ENCODE assay signal across 8 cellular contexts in genomic region chr11:6607190-6607635, GRCh38. TPM values are rescaled to one million over a fixed set of nuclear protein-coding genes. Genes with fewer than 3 reads are reported as not detected.
DNase-seq lines count a peak whose midpoint lies in the region; ATAC-seq and TF ChIP-seq lines count a peak whose summit lies in the region.

No MANE protein-coding gene starts in this region.

- H4K8ac ChIP-seq in mesendoderm (ENCODE audit: low read depth, low read length): no peak overlapping the region

- no peak overlapping the region for H2AK5ac ChIP-seq in mesendoderm (ENCODE audit: low read length)

- H3K4me3 ChIP-seq in heart right ventricle (peak overlapping the region in 6 of 10 donors; percentile 1 to 97 (median 84)), adipocyte (ENCODE audit: low read length) (peak overlapping the region; percentile 51), mesendoderm (ENCODE audit: low read length) (no peak overlapping the region), uterus (peak overlapping the region in 1 of 2 donors; percentile 14)

- DNase-seq in heart right ventricle (peak in 1 of 2 donors; percentile 2), cardiac septum (ENCODE audit: low spot score) (no peak), adipocyte (ENCODE audit: low read depth) (no peak), mesendoderm (no peak), uterus (peak in 1 of 2 donors; percentile 13), foreskin melanocyte (no peak), T-helper 9 cell (no peak), UCSD-AML1 (lab: John Stamatoyannopoulos, UW; ENCODE audit: unreplicated experiment) (no peak)

- H3K79me1 ChIP-seq in mesendoderm (ENCODE audit: low read length): peaks cover 30% of the 10 kb centered on the region

- H3K27ac ChIP-seq in heart right ventricle (peak overlapping the region; percentile 1 to 99 (median 97)), mesendoderm (ENCODE audit: low read depth, low read length) (no peak overlapping the region), uterus (peak overlapping the region; percentile 97 to 99)

- TF ChIP-seq CTCF in heart right ventricle (IDR thresholded peaks at IDR 0.05) (no peak), uterus (IDR thresholded peaks at IDR 0.05) (no peak)

- H3K27me3 ChIP-seq in heart right ventricle: no peaks in the 10 kb centered on the region
- no peaks in the 10 kb centered on the region for H3K27me3 ChIP-seq in adipocyte (replicated peaks; ENCODE audit: control insufficient read depth, insufficient read depth, low read length)
- H3K27me3 ChIP-seq in mesendoderm (ENCODE audit: insufficient read depth, low read length, poor library complexity): no peaks in the 10 kb centered on the region
- H3K27me3 ChIP-seq in uterus: no peaks in the 10 kb centered on the region

- peaks cover 9 to 79% (median 60%) of the 10 kb centered on the region in 9 donors for H3K4me1 ChIP-seq in heart right ventricle
- H3K4me1 ChIP-seq in adipocyte (ENCODE audit: control insufficient read depth, insufficient read depth, low read length): peaks cover 55% of the 10 kb centered on the region
- H3K4me1 ChIP-seq in mesendoderm (ENCODE audit: control insufficient read depth, low read depth, low read length): peaks cover 9% of the 10 kb centered on the region
- H3K4me1 ChIP-seq in uterus: peaks cover 13 to 26% of the 10 kb centered on the region in 2 donors

- peaks cover 47% of the 10 kb centered on the region for H3K79me2 ChIP-seq in mesendoderm (ENCODE audit: control insufficient read depth, insufficient read depth, low read length)

- H3K36me3 ChIP-seq in heart right ventricle (peaks cover 3 to 45% (median 35%) of the 10 kb centered on the region in 9 donors), adipocyte (ENCODE audit: control insufficient read depth, insufficient read depth, low read length, severe bottlenecking) (peaks cover 39% of the 10 kb centered on the region), mesendoderm (ENCODE audit: control insufficient read depth, insufficient read depth, low read length) (peaks cover 19% of the 10 kb centered on the region), uterus (no peaks in the 10 kb centered on the region)

- H3K23ac ChIP-seq in mesendoderm (ENCODE audit: low read length): no peak overlapping the region

- H2BK15ac ChIP-seq in mesendoderm (replicated peaks; ENCODE audit: low read depth): no peak overlapping the region

- no peak overlapping the region for H2BK5ac ChIP-seq in mesendoderm (ENCODE audit: low read length)

- H2BK120ac ChIP-seq in mesendoderm (ENCODE audit: low read depth, low read length): no peak overlapping the region

- TF ChIP-seq POLR2A in uterus (IDR thresholded peaks at IDR 0.05): no peak

- H3K4ac ChIP-seq in mesendoderm (ENCODE audit: low read depth, low read length): no peak overlapping the region

- no peak for ATAC-seq in heart right ventricle

- H3K9me3 ChIP-seq in heart right ventricle (no peaks in the 10 kb centered on the region), adipocyte (ENCODE audit: control insufficient read depth, low read length) (no peaks in the 10 kb centered on the region), uterus (no peaks in the 10 kb centered on the region)

- peak overlapping the region; percentile 81 for H3K9ac ChIP-seq in adipocyte (ENCODE audit: low read length)
- peak overlapping the region; percentile 41 for H3K9ac ChIP-seq in mesendoderm (ENCODE audit: low read length)

- intact Hi-C loops in heart right ventricle (cut with DNase I) (loop anchor here in 2 of 10 donors (5.0 to 10.0 kb wide), 2 partner anchors 72 to 125 kb away; partner anchors contain the start of genes ARFIP2 (in 1 of the 2) and TIMM10B (in 1 of the 2)), cardiac septum (cut with DNase I) (no loop called here), uterus (cut with DNase I; ENCODE audit: low total_unique reads) (no loop called here)

- no peak overlapping the region for H3K18ac ChIP-seq in mesendoderm (ENCODE audit: low read length)

- no peak overlapping the region for H3K4me2 ChIP-seq in mesendoderm (ENCODE audit: low read length)

- peak overlapping the region; percentile 61 for H3K56ac ChIP-seq in mesendoderm (ENCODE audit: low read length)

- no peak overlapping the region for H4K5ac ChIP-seq in mesendoderm (ENCODE audit: low read length)

RNA-seq across cellular contexts. Expression of gene ILK, which starts 3.6 kb away (rescaled TPM):
- total RNA-seq in heart right ventricle (100 to 1,000 TPM; 150 to 247 (median 204) TPM), cardiac septum (229 TPM), uterus (100 to 1,000 TPM; 205 to 336 (median 279) TPM)
- polyA plus RNA-seq in heart right ventricle: 100 to 1,000 TPM; 213 to 244 TPM
- polyA plus RNA-seq in mesendoderm (2013, experiment 1 of 2): 164 TPM
- polyA plus RNA-seq in mesendoderm (2013, experiment 2 of 2): 171 TPM

RNA-seq across cellular contexts. Expression of gene RRP8, which starts 3.8 kb away (rescaled TPM):
- 10 to 100 TPM; 12.1 to 23.3 (median 20.5) TPM for total RNA-seq in heart right ventricle
- 10 to 100 TPM; 16.1 to 23.0 TPM for polyA plus RNA-seq in heart right ventricle
- 21.3 TPM for total RNA-seq in cardiac septum
- 26.6 TPM for polyA plus RNA-seq in mesendoderm (2013, experiment 1 of 2)
- 28.9 TPM for polyA plus RNA-seq in mesendoderm (2013, experiment 2 of 2)
- 10 to 100 TPM; 12.6 to 41.2 (median 26.9) TPM for total RNA-seq in uterus

RNA-seq across cellular contexts. Expression of gene TAF10, which starts 4.8 kb away (rescaled TPM):
- 100 to 1,000 TPM in 1 of 10 donors, 10 to 100 TPM in 9; 78.0 to 101 (median 89.7) TPM for total RNA-seq in heart right ventricle
- polyA plus RNA-seq in heart right ventricle: 100 to 1,000 TPM in 1 of 2 donors, 10 to 100 TPM in 1; 93.3 to 254 TPM
- 126 TPM for total RNA-seq in cardiac septum
- 209 TPM for polyA plus RNA-seq in mesendoderm (2013, experiment 1 of 2)
- 219 TPM for polyA plus RNA-seq in mesendoderm (2013, experiment 2 of 2)
- 100 to 1,000 TPM in 2 of 4 donors, 10 to 100 TPM in 2; 11.5 to 137 (median 67.1) TPM for total RNA-seq in uterus

RNA-seq across cellular contexts. Expression of gene TPP1, which starts 12.0 kb away (rescaled TPM):
- total RNA-seq in heart right ventricle (100 to 1,000 TPM in 2 of 10 donors, 10 to 100 TPM in 8; 56.3 to 132 (median 72.6) TPM), cardiac septum (72.0 TPM), uterus (10 to 100 TPM; 27.1 to 74.9 (median 40.7) TPM)
- polyA plus RNA-seq in heart right ventricle: 10 to 100 TPM; 31.9 to 34.6 TPM
- 28.7 TPM for polyA plus RNA-seq in mesendoderm (2013, experiment 1 of 2)
- 27.8 TPM for polyA plus RNA-seq in mesendoderm (2013, experiment 2 of 2)

RNA-seq across cellular contexts. Expression of gene DCHS1, which starts 48.4 kb away (rescaled TPM):
- 10 to 100 TPM in 3 of 10 donors, 1 to 10 TPM in 7; 7.1 to 12.4 (median 8.7) TPM for total RNA-seq in heart right ventricle
- polyA plus RNA-seq in heart right ventricle: 1 to 10 TPM; 4.1 to 6.7 TPM
- total RNA-seq in cardiac septum: 9.2 TPM
- polyA plus RNA-seq in mesendoderm (2013, experiment 1 of 2): 2.9 TPM
- polyA plus RNA-seq in mesendoderm (2013, experiment 2 of 2): 3.0 TPM
- total RNA-seq in uterus: 100 to 1,000 TPM in 1 of 4 donors, 10 to 100 TPM in 3; 26.8 to 125 (median 73.6) TPM
